In genomic region chr22:31036671-31037550, GRCh38 we compare ENCODE assay signal across 9 cellular contexts. TPM values are rescaled to one million over a fixed set of nuclear protein-coding genes. Genes with fewer than 3 reads are reported as not detected.
DNase-seq lines count a peak whose midpoint lies in the region; ATAC-seq and TF ChIP-seq lines count a peak whose summit lies in the region.
"Had no signal": no experiment of that assay in that cellular context is flagged by ENCODE, and none has a peak within 500 bp of the region (broad histone marks: within the 10 kb centered on the region; RNA-seq: fewer than 3 reads in every experiment).

No MANE protein-coding gene starts in this region.

- no peaks in the 10 kb centered on the region for H3K27me3 ChIP-seq in IMR-90 (ENCODE audit: control insufficient read depth, insufficient read depth, low read length)

- H3K9me3 ChIP-seq in IMR-90 (ENCODE audit: control insufficient read depth, insufficient read depth, low read length), result no peaks in the 10 kb centered on the region

- no peak overlapping the region for H2AK9ac ChIP-seq in IMR-90 (replicated peaks; ENCODE audit: low read depth, low read length, poor library complexity)

- peak overlapping the region; percentile 86 for H3K14ac ChIP-seq in IMR-90 (replicated peaks; ENCODE audit: low read depth, low read length)

- CTCF ChIA-PET in IMR-90 (lab: Yijun Ruan, JAX), result interaction anchor here (1.0 to 1.6 kb wide), 5 partner anchors 13 to 90 kb away, joined by 3 to 10 read pairs (median 3); partner anchors contain the start of gene SELENOM

- H4K20me1 ChIP-seq in IMR-90 (ENCODE audit: insufficient read depth, low read length), result no peaks in the 10 kb centered on the region

- peak; percentile 34 for DNase-seq in 8988T
- peak; percentile 53 for DNase-seq in IMR-90
- peak; percentile 44 to 82 for DNase-seq in T47D (ENCODE audit: low read depth in 1 of 2, low spot score in 1 of 2)
- peak; percentile 40 to 42 for DNase-seq in left colon
- DNase-seq in SKM-1 treated with dmso at 0.1 percent for 144 hours (lab: John Stamatoyannopoulos, UW; ENCODE audit: unreplicated experiment), result no peak
- DNase-seq in SHP77 treated with DMSO at 0.1 percent for 48 hours (lab: John Stamatoyannopoulos, UW), result no peak
- DNase-seq in NCI-H128 (lab: John Stamatoyannopoulos, UW; ENCODE audit: unreplicated experiment), result no peak
- DNase-seq in Ammon's horn (ENCODE audit: low spot score), result no peak
- DNase-seq: T-helper 1 cell had no signal

- no TSS peak for BruUV-seq in IMR-90 (replicated peaks; lab: Mats Ljungman, UMichigan)

- H2AK5ac ChIP-seq in IMR-90 (ENCODE audit: low read depth, low read length), result peak overlapping the region; percentile 63

- H3K9me1 ChIP-seq in IMR-90 (ENCODE audit: insufficient read depth, low read length), result peaks cover 11% of the 10 kb centered on the region; the same call in 1 of the 2 replicates

- H2BK120ac ChIP-seq in IMR-90 (ENCODE audit: low read depth, low read length), result peak overlapping the region; percentile 74

- intact Hi-C loops in IMR-90 (cut with micrococcal nuclease) (loop anchor here (5.0 kb wide), 1 partner anchor 70 kb away; the partner anchor contains the start of genes MORC2 and TUG1), left colon (cut with DNase I, micrococcal nuclease) (no loop called here)

- no peak for TF ChIP-seq POLR2A in IMR-90 (IDR thresholded peaks at IDR 0.05; ENCODE audit: low read depth, low read length)

- peak overlapping the region; percentile 43 for H4K5ac ChIP-seq in IMR-90 (ENCODE audit: low read depth, low read length)

- H3K4me3 ChIP-seq in IMR-90 (ENCODE audit: insufficient read depth, low read depth, low read length), result peak overlapping the region; percentile 13; the same call in 1 of the 2 replicates

- peak overlapping the region; percentile 64 for H3K23ac ChIP-seq in IMR-90 (ENCODE audit: low read depth, low read length)

- H2BK20ac ChIP-seq in IMR-90 (ENCODE audit: low read depth, low read length), result peak overlapping the region; percentile 81

- no peak overlapping the region for H3K56ac ChIP-seq in IMR-90 (ENCODE audit: extremely low read depth, insufficient read depth, low read length)

- dilution Hi-C loops in IMR-90 (cut with HindIII; ENCODE audit: low sequenced_read_pairs, unreplicated experiment), result no loop called here

- peak overlapping the region; percentile 72 for H3K4ac ChIP-seq in IMR-90 (ENCODE audit: low read depth, low read length)

- H4K91ac ChIP-seq in IMR-90 (ENCODE audit: insufficient read depth, low read depth, low read length), result peak overlapping the region; percentile 60

- peak; percentile 25; the same call in 1 of the 2 replicates for TF ChIP-seq RAD21 in IMR-90 (IDR thresholded peaks at IDR 0.05; ENCODE audit: low read length)

- in situ Hi-C loops in IMR-90 (cut with MboI; ENCODE audit: low sequenced_read_pairs) (no loop called here), T47D (cut with HindIII; ENCODE audit: low pct_unique_long_range_greater_than_20kb, low sequenced_read_pairs) (no loop called here)

- no peaks in the 10 kb centered on the region for H3K79me1 ChIP-seq in IMR-90 (ENCODE audit: low read depth in 1 of 2, low read length in 2 of 2)

- peak overlapping the region; percentile 17 for H2BK5ac ChIP-seq in IMR-90 (ENCODE audit: low read depth, low read length, poor library complexity, severe bottlenecking)

- H2AFZ ChIP-seq in IMR-90 (replicated peaks; ENCODE audit: low read length, poor library complexity), result peak overlapping the region; percentile 67

- H3K4me2 ChIP-seq in IMR-90 (ENCODE audit: low read depth, low read length), result peak overlapping the region; percentile 55

- peak overlapping the region; percentile 53 for H3K18ac ChIP-seq in IMR-90 (ENCODE audit: low read depth, low read length)

- peak; percentile 24 for TF ChIP-seq CTCF in IMR-90 (conservative IDR thresholded peaks at IDR 0.05; ENCODE audit: low read depth, low read length)

- peak overlapping the region; percentile 86; the same call in 1 of the 2 replicates for H3K27ac ChIP-seq in IMR-90 (ENCODE audit: insufficient read depth, low read length)

- peak overlapping the region; percentile 49 to 69; a peak in 3 of 4 replicates for H4K8ac ChIP-seq in IMR-90 (ENCODE audit: low read depth in 2 of 2, low read length in 2 of 2)

- H3K4me1 ChIP-seq in IMR-90 (ENCODE audit: control insufficient read depth, insufficient read depth, low read length), result peaks cover 15% of the 10 kb centered on the region

- H2BK15ac ChIP-seq in IMR-90 (ENCODE audit: low read depth, low read length), result peak overlapping the region; percentile 65; the same call in 1 of the 3 replicates

- peak overlapping the region; percentile 49 for H3K9ac ChIP-seq in IMR-90 (ENCODE audit: low read depth, low read length)

- WGBS in IMR-90 (ENCODE audit: extremely low coverage in 2 of 2, insufficient read length in 1 of 2), 2 experiments, result 22% methylated on average over 4 of the region's 20 CpGs; no CpG with 5 or more reads in 1 of the 2 experiments

- POLR2A ChIA-PET in IMR-90 (lab: Charles Lee; ENCODE audit: unreplicated experiment), result interaction anchor here (0.6 kb wide), 1 partner anchor 65 kb away, joined by 3 read pairs; no protein-coding TSS in a partner anchor

- no peaks in the 10 kb centered on the region for H3K36me3 ChIP-seq in IMR-90 (ENCODE audit: control insufficient read depth, insufficient read depth, low read length)

- ATAC-seq in IMR-90 (ENCODE audit: low read depth) (peak; percentile 59), left colon (peak; percentile 90)

TF ChIP-seq in IMR-90, 13 proteins besides CTCF, POLR2A, EP300 and RAD21:
- no peak for TF ChIP-seq BHLHE40 (IDR thresholded peaks at IDR 0.05; ENCODE audit: low read depth, low read length)

RNA-seq across cellular contexts. Expression of gene SMTN, which starts 44.2 kb away (rescaled TPM):
- total RNA-seq in IMR-90 (2012; rRNA removed), result 47.2 and 53.6 TPM in 2 replicates
- polyA plus RNA-seq in IMR-90 (2012; rRNA removed), result 63.7 and 65.1 TPM in 2 replicates
- 97.1 and 119 TPM in 2 replicates for polyA plus RNA-seq in IMR-90 (2012; cell fraction: cytosol; rRNA removed)
- polyA plus RNA-seq in IMR-90 (2012; cell fraction: nucleus; rRNA removed; ENCODE audit: low replicate concordance), result 227 and 462 TPM in 2 replicates
- total RNA-seq in left colon, result 100 to 1,000 TPM in 1 of 2 donors, 10 to 100 TPM in 1; 62.6 to 141 TPM

Comparison
In these comparisons a context has a peak if more than half of its experiments do, and no peak if none do; other contexts are left out.
1. DNase-seq: peak in 8988T (single experiment), IMR-90 (single experiment), T47D (2 of 2) and left colon (2 of 2); none in SKM-1 treated with dmso at 0.1 percent for 144 hours (single experiment), SHP77 treated with DMSO at 0.1 percent for 48 hours (single experiment), NCI-H128 (single experiment) and Ammon's horn (single experiment).